10 cellular contexts compared by ENCODE assay signal in the genomic region with DNA sequence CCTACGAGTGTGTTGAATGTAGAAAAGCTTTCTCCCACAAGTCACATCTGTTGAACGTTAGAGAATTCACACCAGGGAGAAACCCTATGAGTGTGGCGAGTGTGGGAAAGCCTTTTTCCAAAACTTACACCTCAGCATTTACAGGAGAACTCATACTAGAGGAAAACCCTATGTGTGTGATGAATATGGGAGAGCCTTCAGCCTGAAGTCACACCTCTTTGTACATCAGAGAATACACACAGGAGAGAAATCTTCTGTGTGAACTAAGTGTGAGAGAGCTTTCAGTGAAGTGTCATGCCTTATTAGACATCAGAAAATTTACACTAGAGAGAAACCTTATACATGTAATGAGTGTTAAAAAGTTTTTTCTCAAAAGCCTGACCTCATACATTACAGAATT.
"Had no signal": no experiment of that assay in that cellular context is flagged by ENCODE, and none has a peak within 500 bp of the region (broad histone marks: within the 10 kb centered on the region; RNA-seq: fewer than 3 reads in every experiment).

No MANE protein-coding gene starts in this region.

- H3K9ac ChIP-seq: KMS-11 had no signal

- DNase-seq: IMR-90, Karpas-422, Kasumi-1, KBM-7, KG1 had no signal

- H3K4me3 Mint-ChIP-seq: IgD-negative memory B cell had no signal

- H3K36me3 Mint-ChIP-seq: IgD-negative memory B cell had no signal

- H3K4me2 ChIP-seq: KMS-11 had no signal

- FAIRE-seq: HepG2, HTR-8/SVneo had no signal

- H3K27ac ChIP-seq: HL-60, KMS-11 had no signal

- ATAC-seq: HepG2 had no signal

- H3K4me1 Mint-ChIP-seq: IgD-negative memory B cell had no signal

- H3K27ac Mint-ChIP-seq: IgD-negative memory B cell had no signal
